In the genomic region with DNA sequence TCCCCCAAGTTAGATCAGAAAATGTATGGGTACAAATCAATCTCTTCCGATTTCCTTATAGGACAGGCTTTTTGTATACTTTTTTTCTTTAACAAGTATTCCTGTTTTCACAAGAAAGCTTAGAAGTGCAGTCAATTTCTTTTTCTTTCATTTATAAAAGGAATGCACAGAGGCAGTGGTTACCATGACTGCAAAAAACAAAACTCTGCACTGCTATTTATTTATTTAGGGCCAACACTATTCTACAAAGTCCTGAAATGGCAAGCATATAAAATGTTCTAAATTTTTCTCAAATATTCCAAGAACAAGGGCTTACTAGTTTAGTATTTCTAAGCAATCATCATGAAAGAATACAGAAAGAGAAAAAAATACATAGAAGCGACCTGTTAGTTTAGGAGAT, we compare ENCODE assay signal across 16 cellular contexts. TPM values are rescaled to one million over a fixed set of nuclear protein-coding genes. Genes with fewer than 3 reads are reported as not detected.
DNase-seq lines count a peak whose midpoint lies in the region; ATAC-seq, FAIRE-seq and TF ChIP-seq lines count a peak whose summit lies in the region.
"Had no signal": no experiment of that assay in that cellular context is flagged by ENCODE, and none has a peak within 500 bp of the region (broad histone marks: within the 10 kb centered on the region; RNA-seq: fewer than 3 reads in every experiment).

No MANE protein-coding gene starts in this region.

- CTCF ChIA-PET in BJ (lab: Yijun Ruan, JAX): interaction anchor here (0.7 to 1.0 kb wide), 2 partner anchors 22 to 166 kb away, joined by 3 to 4 read pairs; partner anchors contain the start of gene ATAD2B

- no peak for TF ChIP-seq CTCF in BJ (IDR thresholded peaks at IDR 0.05; ENCODE audit: insufficient read depth, low read depth, low read length)

- peaks cover 25% of the 10 kb centered on the region for H3K4me1 ChIP-seq in SJSA1 (replicated peaks)
- H3K4me1 ChIP-seq: BLaER1 had no signal

- H3K27me3 ChIP-seq in BJ (ENCODE audit: control insufficient read depth, insufficient read depth, low read length) (no peaks in the 10 kb centered on the region), SJSA1 (replicated peaks) (no peaks in the 10 kb centered on the region)
- H3K27me3 ChIP-seq: BLaER1, esophagus squamous epithelium had no signal

- POLR2A ChIA-PET in BJ (lab: Charles Lee): no interaction called here

- H3K9me3 ChIP-seq in SJSA1 (replicated peaks): no peaks in the 10 kb centered on the region
- H3K9me3 ChIP-seq: esophagus squamous epithelium, lower lobe of right lung had no signal

- no peak for ATAC-seq in HG03442 (IDR thresholded peaks at IDR 0.05; ENCODE audit: unreplicated experiment)
- no peak for ATAC-seq in HG02798 (IDR thresholded peaks at IDR 0.05; ENCODE audit: poor library complexity, unreplicated experiment)
- ATAC-seq in GM19324 (IDR thresholded peaks at IDR 0.05; ENCODE audit: low FRiP score, unreplicated experiment): no peak

- peak overlapping the region; percentile 69 for H3K27ac ChIP-seq in SJSA1
- H3K27ac ChIP-seq: BLaER1, lower lobe of right lung had no signal

- H3K36me3 ChIP-seq in BJ (ENCODE audit: control insufficient read depth, insufficient read depth, low read length): no peaks in the 10 kb centered on the region
- H3K36me3 ChIP-seq in SJSA1: no peaks in the 10 kb centered on the region
- H3K36me3 ChIP-seq: esophagus squamous epithelium, lower lobe of right lung had no signal

- FAIRE-seq in endometrium (lab: Jason Lieb, UNC): peak; percentile 29

- H3K4me3 ChIP-seq in BJ (ENCODE audit: low read depth, low read length): no peak overlapping the region
- no peak overlapping the region for H3K4me3 ChIP-seq in SJSA1
- H3K4me3 ChIP-seq: BLaER1, esophagus squamous epithelium, lower lobe of right lung had no signal

- DNase-seq in BJ (ENCODE audit: low read depth) (peak; percentile 64), SJSA1 (ENCODE audit: low read depth in 1 of 2, low spot score in 2 of 2) (peak in 1 of 2 experiments; percentile 68), myocyte (ENCODE audit: low read depth) (peak; percentile 34)
- no peak for DNase-seq in activated CD8-positive, alpha-beta memory T cell treated with anti-CD3 and anti-CD28 coated beads for 24 hours
- DNase-seq: activated CD4-positive, alpha-beta memory T cell treated with anti-CD3 and anti-CD28 coated beads for 36 hours; amygdala; esophagus squamous epithelium; KBM-7; lower lobe of right lung; natural killer cell; NCI-H1436 had no signal

RNA-seq across cellular contexts. Expression of gene ATAD2B, which starts 22.2 kb away (rescaled TPM):
- polyA plus RNA-seq in BJ (2011; rRNA removed): 1.5 and 2.9 TPM in 2 replicates
- polyA minus RNA-seq in BJ (2011; rRNA and poly(A)+ RNA removed): 6.1 and 7.0 TPM in 2 replicates
- 6.7 and 13.5 TPM in 2 replicates for total RNA-seq in SJSA1 (2014; rRNA removed; shearing (Covaris generic))
- total RNA-seq in myocyte: 22.9 and 36.1 TPM in 2 replicates
- 3.2 TPM for polyA plus RNA-seq in myocyte (2012)

RNA-seq across cellular contexts. Expression of gene UBXN2A, which starts 35.6 kb away (rescaled TPM):
- polyA plus RNA-seq in BJ (2011; rRNA removed): 5.8 and 7.9 TPM in 2 replicates
- 2.0 and 2.6 TPM in 2 replicates for polyA minus RNA-seq in BJ (2011; rRNA and poly(A)+ RNA removed)
- 21.0 and 34.3 TPM in 2 replicates for total RNA-seq in SJSA1 (2014; rRNA removed; shearing (Covaris generic))
- total RNA-seq in myocyte: 13.0 and 15.6 TPM in 2 replicates
- polyA plus RNA-seq in myocyte (2012): 7.4 TPM
